In the genomic region with DNA sequence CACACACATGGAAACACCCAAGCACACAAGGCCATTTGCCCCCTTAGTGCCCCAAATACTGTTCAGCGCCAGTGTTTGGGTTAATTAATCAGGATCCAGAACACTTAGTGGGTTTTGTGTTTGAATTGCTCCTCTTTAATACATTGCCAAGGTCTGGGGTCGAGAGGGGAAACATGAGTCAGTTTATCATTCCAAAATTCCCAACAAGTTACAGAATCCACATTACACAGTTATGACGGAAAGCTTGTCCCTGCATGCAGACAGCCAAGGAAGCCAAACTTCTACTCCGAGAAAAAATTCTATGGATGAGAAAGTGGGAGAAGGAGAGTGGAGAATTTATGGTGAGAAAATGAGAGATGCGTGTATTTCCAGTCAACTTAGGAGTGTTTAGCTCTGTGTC, we compare ENCODE assay signal across 22 cellular contexts.
"Had no signal": no experiment of that assay in that cellular context is flagged by ENCODE, and none has a peak within 500 bp of the region (broad histone marks: within the 10 kb centered on the region; RNA-seq: fewer than 3 reads in every experiment).

No MANE protein-coding gene starts in this region.

- H3K9ac ChIP-seq: SK-N-SH had no signal

- FAIRE-seq: HepG2, RCC 7860 had no signal

- H3K4me2 ChIP-seq: SK-N-SH had no signal

- H3K9me3 ChIP-seq: MG63, SK-N-SH had no signal

- ATAC-seq: HepG2 had no signal

- DNase-seq: IMR-90, Karpas-422, KG1, MG63, NCI-H1092, NCI-H1436, NCI-H187, NCI-H2029, NCI-H2081 treated with DMSO at 0.1 percent for 48 hours, NCI-H2171, NCI-H226, NCI-H446, NCI-H510A, NCI-H524 treated with DMSO at 0.1 percent for 48 hours, NCI-H69, NCI-H774, RPMI8226, SHP77, SK-N-SH, SW 1271 had no signal

- H3K36me3 ChIP-seq: MG63 had no signal

- H3K4me3 ChIP-seq: MG63 had no signal

- H3K27me3 ChIP-seq: MG63 had no signal
